ENCODE assay signal across 8 cellular contexts in the genomic region with DNA sequence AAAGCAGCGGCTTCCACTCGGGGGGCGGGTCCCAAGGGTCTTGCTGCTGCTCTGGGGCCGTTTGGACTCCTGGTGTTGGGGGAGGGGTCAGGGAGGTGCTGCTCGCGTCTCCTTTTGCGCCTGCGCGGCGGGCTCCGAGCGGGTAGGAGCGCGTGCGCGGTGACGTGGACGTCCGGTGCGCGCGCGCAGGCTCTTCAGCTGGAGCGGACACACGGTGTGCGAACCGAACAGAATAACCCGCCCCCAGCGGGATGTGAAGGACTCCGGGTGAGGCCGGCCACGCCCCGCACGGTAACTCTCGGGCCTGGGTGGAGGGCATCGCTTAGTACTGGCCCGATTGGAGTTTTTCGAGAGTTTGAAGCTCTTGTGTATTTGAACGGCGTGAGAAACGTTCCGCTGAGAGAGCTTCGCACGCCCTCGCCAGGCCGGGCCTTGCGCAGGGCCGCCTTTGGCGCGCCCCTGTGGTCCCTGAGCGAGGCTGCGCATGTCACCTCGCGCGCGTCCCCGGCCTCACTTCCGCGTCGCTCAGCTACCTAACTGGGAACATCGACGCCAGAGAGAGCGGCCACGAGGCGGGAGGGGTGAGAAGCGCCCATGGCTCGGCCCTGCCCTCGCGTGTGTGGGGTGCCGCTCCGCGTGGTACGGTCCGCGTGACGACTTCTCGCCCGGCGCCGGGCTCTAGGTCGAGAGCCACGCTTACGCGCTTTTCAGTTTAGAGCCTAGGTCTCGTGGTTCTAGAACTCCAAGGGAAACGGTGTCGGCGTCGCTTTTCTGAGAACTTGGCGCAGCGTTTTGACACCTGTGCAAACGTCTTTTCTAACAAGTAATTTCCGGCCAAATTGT. TPM values are rescaled to one million over a fixed set of nuclear protein-coding genes. Genes with fewer than 3 reads are reported as not detected.
DNase-seq lines count a peak whose midpoint lies in the region; ATAC-seq and TF ChIP-seq lines count a peak whose summit lies in the region.

Gene MGA, plus strand, starts transcription at position 171 of the 843 bp plus-strand sequence.

- H2AFZ ChIP-seq in neuron (ENCODE audit: low read depth, low read length) = peak within 1 kb of the TSS; percentile 49

- H3K4me3 ChIP-seq in neuron (ENCODE audit: low read length) (peak within 1 kb of the TSS; percentile 63), subcutaneous abdominal adipose tissue (ENCODE audit: low read depth in 1 of 5, low read length in 5 of 5) (peak within 1 kb of the TSS; percentile 64 to 82 (median 67))

- peak; percentile 94 for DNase-seq in Daoy (ENCODE audit: low read depth)
- peak; percentile 83 for DNase-seq in KG1 (lab: John Stamatoyannopoulos, UW)
- DNase-seq in RWPE1 (ENCODE audit: low spot score) = peak; percentile 97
- DNase-seq in activated gamma-delta T cell treated with Interleukin-2 at 50 U/mL for 16 hours = peak; percentile 85
- DNase-seq in foreskin melanocyte = peak; percentile 85

- POLR2A ChIA-PET in RWPE1 (lab: Yijun Ruan, JAX; ENCODE audit: low non-redundant PET) = interaction anchor here (0.6 to 1.0 kb wide), 5 partner anchors 10 to 45 kb away, joined by 3 to 5 read pairs (median 3); no protein-coding TSS in a partner anchor

- H3K27ac ChIP-seq in RWPE1 (peak within 1 kb of the TSS; percentile 97), subcutaneous abdominal adipose tissue (ENCODE audit: low read depth, low read length) (no peak within 1 kb of the TSS)

- H3K9me3 ChIP-seq in neuron (ENCODE audit: low read length) (no peaks in the 10 kb centered on the region), subcutaneous abdominal adipose tissue (ENCODE audit: control insufficient read depth in 5 of 5, low read length in 5 of 5) (peaks cover 0 to 4% (median 0%) of the 10 kb centered on the region in 5 donors)

- H3K9ac ChIP-seq in subcutaneous abdominal adipose tissue (ENCODE audit: low read length in 5 of 5) = peak within 1 kb of the TSS in 3 of 5 donors; percentile 37 to 65 (median 64)

- H3K36me3 ChIP-seq in neuron (ENCODE audit: insufficient read depth, low read length) = no peaks in the 10 kb centered on the region
- no peaks in the 10 kb centered on the region for H3K36me3 ChIP-seq in subcutaneous abdominal adipose tissue (ENCODE audit: control insufficient read depth in 5 of 5, insufficient read depth in 5 of 5, low read length in 5 of 5)

- ATAC-seq in GM21723 (IDR thresholded peaks at IDR 0.05; ENCODE audit: unreplicated experiment) = peak; percentile 76

- H3K27me3 ChIP-seq in neuron (ENCODE audit: insufficient read depth, low read length) (no peaks in the 10 kb centered on the region), subcutaneous abdominal adipose tissue (ENCODE audit: control insufficient read depth in 5 of 5, insufficient read depth in 4 of 5, low read length in 5 of 5) (no peaks in the 10 kb centered on the region)

- CTCF ChIA-PET in RWPE1 (lab: Yijun Ruan, JAX) = interaction anchor here (0.6 to 1.5 kb wide), 6 partner anchors 26 to 358 kb away, joined by 3 to 7 read pairs (median 3); no protein-coding TSS in a partner anchor

- peak; percentile 30; the same call in 1 of the 2 replicates for TF ChIP-seq CTCF in RWPE1 (conservative IDR thresholded peaks at IDR 0.05; ENCODE audit: low read depth)

- H3K4me1 ChIP-seq in neuron (ENCODE audit: insufficient read depth, low read length) (peaks cover 21% of the 10 kb centered on the region), subcutaneous abdominal adipose tissue (ENCODE audit: control insufficient read depth in 5 of 5, insufficient read depth in 5 of 5, low read length in 5 of 5) (peaks cover 0 to 31% (median 30%) of the 10 kb centered on the region in 5 donors)

RNA-seq across cellular contexts. Expression of gene MGA, which starts in this region (rescaled TPM):
- total RNA-seq in Daoy (2014; rRNA removed; shearing (Covaris generic)) = 28.2 and 36.2 TPM in 2 replicates
